Comparison of ENCODE assay signal across 36 cellular contexts in the genomic region with DNA sequence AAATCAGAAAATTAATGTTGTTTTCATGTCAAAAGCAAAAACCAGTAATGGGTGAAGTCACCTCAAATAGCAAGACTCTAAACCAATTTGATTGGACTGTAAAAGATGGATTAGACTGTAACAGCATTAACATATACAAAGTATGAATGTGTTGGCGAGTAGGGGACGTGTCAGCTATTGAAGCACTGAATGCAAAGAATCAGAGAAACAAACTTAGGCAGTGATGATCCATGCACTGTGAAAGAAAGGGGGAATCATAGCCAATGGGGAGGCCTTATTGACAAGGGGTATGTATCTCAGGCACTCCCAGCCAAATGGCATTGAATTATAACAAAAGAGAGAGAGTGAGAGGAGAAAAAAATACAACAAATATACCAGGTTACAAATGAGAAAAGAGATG.
"Had no signal": no experiment of that assay in that cellular context is flagged by ENCODE, and none has a peak within 500 bp of the region (broad histone marks: within the 10 kb centered on the region; RNA-seq: fewer than 3 reads in every experiment).

No MANE protein-coding gene starts in this region.

- H3K9me3 Mint-ChIP-seq: activated naive CD4-positive, alpha-beta T cell treated with anti-CD3 and anti-CD28 coated beads for 36 hours; activated naive CD4-positive, alpha-beta T cell treated with anti-CD3 and anti-CD28 coated beads, Interleukin-2, amount 10 ng/mL, durations not matched to agents 7 days and 5 days; activated naive CD4-positive, alpha-beta T cell treated with anti-CD3 and anti-CD28 coated beads, Interleukin-2, amount 50 U/mL, for 72 hours; activated naive CD8-positive, alpha-beta T cell treated with anti-CD3 and anti-CD28 coated beads for 36 hours; activated naive CD8-positive, alpha-beta T cell treated with anti-CD3 and anti-CD28 coated beads, Interleukin-2, amount 50 U/mL, for 24 hours; activated T-cell treated with anti-CD3 and anti-CD28 coated beads, Interleukin-2, amount 50 U/mL, for 24 hours; activated T-cell treated with anti-CD3 and anti-CD28 coated beads, Interleukin-2, amount 50 U/mL, for 4 hours; activated T-cell treated with anti-CD3 and anti-CD28 coated beads, Interleukin-2, amount 50 U/mL, for 72 hours; activated T-helper 1 cell treated with anti-CD3 and anti-CD28 coated beads, Interleukin-12 subunit alpha, Interleukin-12 subunit beta, Interleukin-2, Interleukin-4 antibody, amounts not matched to agents 30 ng/mL and 10 ng/mL and 1 ng/mL, durations not matched to agents 14 hours and 24 hours and 36 hours; activated T-helper 17 cell treated with anti-CD3 and anti-CD28 coated beads, Interleukin-2, amount 50 U/mL, for 72 hours; activated T-helper 2 cell treated with anti-CD3 and anti-CD28 coated beads, Interferon-gamma antibody, Interleukin-2, Interleukin-4, amounts not matched to agents 10 μg/mL and 5 μg/mL and 100 μg/mL, durations not matched to agents 14 hours and 24 hours and 36 hours; central memory CD8-positive, alpha-beta T cell had no signal

- H3K4me3 ChIP-seq: adrenal gland, ascending aorta, body of pancreas, breast epithelium, cardiac muscle cell had no signal

- H3K4me3 Mint-ChIP-seq: activated naive CD4-positive, alpha-beta T cell treated with anti-CD3 and anti-CD28 coated beads for 36 hours; activated naive CD4-positive, alpha-beta T cell treated with anti-CD3 and anti-CD28 coated beads, Interleukin-2, amount 10 ng/mL, durations not matched to agents 7 days and 5 days; activated naive CD8-positive, alpha-beta T cell; activated naive CD8-positive, alpha-beta T cell treated with anti-CD3 and anti-CD28 coated beads for 36 hours; activated naive CD8-positive, alpha-beta T cell treated with anti-CD3 and anti-CD28 coated beads, Interleukin-2, amount 10 ng/mL, durations not matched to agents 7 days and 5 days; activated naive CD8-positive, alpha-beta T cell treated with anti-CD3 and anti-CD28 coated beads, Interleukin-2, amount 50 U/mL, for 24 hours; activated T-cell treated with anti-CD3 and anti-CD28 coated beads, Interleukin-2, amount 50 U/mL, for 24 hours; activated T-cell treated with anti-CD3 and anti-CD28 coated beads, Interleukin-2, amount 50 U/mL, for 4 hours; activated T-cell treated with anti-CD3 and anti-CD28 coated beads, Interleukin-2, amount 50 U/mL, for 72 hours; activated T-helper 1 cell treated with anti-CD3 and anti-CD28 coated beads, Interleukin-12 subunit alpha, Interleukin-12 subunit beta, Interleukin-2, Interleukin-4 antibody, amounts not matched to agents 30 ng/mL and 10 ng/mL and 1 ng/mL, durations not matched to agents 14 hours and 24 hours and 36 hours; activated T-helper 17 cell treated with anti-CD3 and anti-CD28 coated beads, Interleukin-2, amount 50 U/mL, for 72 hours; brain; central memory CD8-positive, alpha-beta T cell had no signal

- DNase-seq: activated effector memory CD4-positive, alpha-beta T cell treated with anti-CD3 and anti-CD28 coated beads, Interleukin-2, amount 50 U/mL, for 16 hours; activated effector memory CD4-positive, alpha-beta T cell treated with Interleukin-2 at 50 U/mL for 16 hours; activated gamma-delta T cell; activated gamma-delta T cell treated with Interleukin-2 at 50 U/mL for 16 hours; activated naive CD4-positive, alpha-beta T cell; activated naive CD4-positive, alpha-beta T cell treated with anti-CD3 and anti-CD28 coated beads for 36 hours; activated naive CD4-positive, alpha-beta T cell treated with anti-CD3 and anti-CD28 coated beads, Interleukin-2, amount 10 ng/mL, durations not matched to agents 7 days and 5 days; activated naive CD4-positive, alpha-beta T cell treated with anti-CD3 and anti-CD28 coated beads, Interleukin-2, amount 50 U/mL, for 16 hours; activated naive CD8-positive, alpha-beta T cell treated with anti-CD3 and anti-CD28 coated beads for 36 hours; activated naive CD8-positive, alpha-beta T cell treated with anti-CD3 and anti-CD28 coated beads, Interleukin-2, amount 10 ng/mL, durations not matched to agents 7 days and 5 days; activated naive CD8-positive, alpha-beta T cell treated with anti-CD3 and anti-CD28 coated beads, Interleukin-2, amount 50 U/mL, for 24 hours; activated T-cell treated with anti-CD3 and anti-CD28 coated beads, Interleukin-2, amount 50 U/mL, for 1 hour; activated T-cell treated with anti-CD3 and anti-CD28 coated beads, Interleukin-2, amount 50 U/mL, for 24 hours; activated T-cell treated with anti-CD3 and anti-CD28 coated beads, Interleukin-2, amount 50 U/mL, for 4 hours; activated T-cell treated with anti-CD3 and anti-CD28 coated beads, Interleukin-2, amount 50 U/mL, for 48 hours; activated T-cell treated with anti-CD3 and anti-CD28 coated beads, Interleukin-2, amount 50 U/mL, for 72 hours; adrenal gland; amniotic stem cell; amygdala; anterior cingulate cortex; aorta; body of pancreas; brain microvascular endothelial cell; caudate nucleus; central memory CD4-positive, alpha-beta T cell; cerebellar nuclear complex had no signal

- H3K36me3 Mint-ChIP-seq: activated naive CD4-positive, alpha-beta T cell treated with anti-CD3 and anti-CD28 coated beads, Interleukin-2, amount 10 ng/mL, durations not matched to agents 7 days and 5 days; activated naive CD4-positive, alpha-beta T cell treated with anti-CD3 and anti-CD28 coated beads, Interleukin-2, amount 50 U/mL, for 72 hours; activated naive CD8-positive, alpha-beta T cell; activated naive CD8-positive, alpha-beta T cell treated with anti-CD3 and anti-CD28 coated beads for 36 hours; brain had no signal

- H3K4me1 Mint-ChIP-seq: activated T-helper 17 cell treated with anti-CD3 and anti-CD28 coated beads, Interleukin-2, amount 50 U/mL, for 72 hours; central memory CD8-positive, alpha-beta T cell had no signal

- H3K9me3 ChIP-seq: adrenal gland, ascending aorta, body of pancreas, breast epithelium had no signal

- H3K4me1 ChIP-seq: adrenal gland, ascending aorta, body of pancreas, breast epithelium had no signal

- H3K36me3 ChIP-seq: adrenal gland, ascending aorta, brain microvascular endothelial cell, breast epithelium, cardiac muscle cell had no signal

- H3K27me3 Mint-ChIP-seq: activated naive CD8-positive, alpha-beta T cell treated with anti-CD3 and anti-CD28 coated beads, Interleukin-2, amount 10 ng/mL, durations not matched to agents 7 days and 5 days had no signal

- H3K27ac ChIP-seq: adrenal gland, ascending aorta, body of pancreas, brain microvascular endothelial cell, breast epithelium, cardiac muscle cell had no signal

- H3K27ac Mint-ChIP-seq: activated naive CD4-positive, alpha-beta T cell treated with anti-CD3 and anti-CD28 coated beads for 36 hours; activated naive CD4-positive, alpha-beta T cell treated with anti-CD3 and anti-CD28 coated beads, Interleukin-2, amount 10 ng/mL, durations not matched to agents 7 days and 5 days; activated naive CD4-positive, alpha-beta T cell treated with anti-CD3 and anti-CD28 coated beads, Interleukin-2, amount 50 U/mL, for 72 hours; activated naive CD8-positive, alpha-beta T cell; activated naive CD8-positive, alpha-beta T cell treated with anti-CD3 and anti-CD28 coated beads for 36 hours; activated naive CD8-positive, alpha-beta T cell treated with anti-CD3 and anti-CD28 coated beads, Interleukin-2, amount 10 ng/mL, durations not matched to agents 7 days and 5 days; activated naive CD8-positive, alpha-beta T cell treated with anti-CD3 and anti-CD28 coated beads, Interleukin-2, amount 50 U/mL, for 24 hours; activated T-cell treated with anti-CD3 and anti-CD28 coated beads, Interleukin-2, amount 50 U/mL, for 24 hours; activated T-cell treated with anti-CD3 and anti-CD28 coated beads, Interleukin-2, amount 50 U/mL, for 72 hours; activated T-helper 1 cell treated with anti-CD3 and anti-CD28 coated beads, Interleukin-12 subunit alpha, Interleukin-12 subunit beta, Interleukin-2, Interleukin-4 antibody, amounts not matched to agents 30 ng/mL and 10 ng/mL and 1 ng/mL, durations not matched to agents 14 hours and 24 hours and 36 hours; activated T-helper 17 cell treated with anti-CD3 and anti-CD28 coated beads, Interleukin-2, amount 50 U/mL, for 72 hours; activated T-helper 2 cell treated with anti-CD3 and anti-CD28 coated beads, Interferon-gamma antibody, Interleukin-2, Interleukin-4, amounts not matched to agents 10 μg/mL and 5 μg/mL and 100 μg/mL, durations not matched to agents 14 hours and 24 hours and 36 hours; brain had no signal

- H3K27me3 ChIP-seq: adrenal gland, ascending aorta, body of pancreas, brain microvascular endothelial cell, breast epithelium, cardiac muscle cell had no signal
